27 cellular contexts compared by ENCODE assay signal in genomic region chr15:46450112-46450809, GRCh38.
"Had no signal": no experiment of that assay in that cellular context is flagged by ENCODE, and none has a peak within 500 bp of the region (broad histone marks: within the 10 kb centered on the region; RNA-seq: fewer than 3 reads in every experiment).

No MANE protein-coding gene starts in this region.

- H3K4me1 Mint-ChIP-seq: natural killer cell; neural progenitor cell; stimulated activated effector memory CD8-positive, alpha-beta T cell treated with anti-CD3 and anti-CD28 coated beads, Interleukin-12 subunit alpha, Interleukin-12 subunit beta, amount 100 ng/mL, for 72 hours; stimulated activated naive B cell treated with anti-CD40 and anti-IgM and Interleukin-4, amounts not matched to agents 10 μg/mL and 1 μg/mL and 100 μg/mL, for 72 hours had no signal

- H3K4me3 Mint-ChIP-seq: natural killer cell; neural progenitor cell; stimulated activated effector memory CD8-positive, alpha-beta T cell treated with anti-CD3 and anti-CD28 coated beads, Interleukin-12 subunit alpha, Interleukin-12 subunit beta, amount 100 ng/mL, for 72 hours; stimulated activated naive B cell treated with anti-CD40 and anti-IgM and Interleukin-4, amounts not matched to agents 10 μg/mL and 1 μg/mL and 100 μg/mL, for 72 hours; stimulated activated naive CD8-positive, alpha-beta T cell treated with anti-CD3 and anti-CD28 coated beads, Interleukin-15, Interleukin-2, amounts not matched to agents 100 ng/mL and 50 ng/mL, for 24 hours had no signal

- H3K27me3 Mint-ChIP-seq: progenitor cell of endocrine pancreas; stimulated activated naive B cell treated with anti-CD40 and anti-IgM and Interleukin-4, amounts not matched to agents 10 μg/mL and 1 μg/mL and 100 μg/mL, for 72 hours; stimulated activated naive CD8-positive, alpha-beta T cell treated with anti-CD3 and anti-CD28 coated beads, Interleukin-15, Interleukin-2, amounts not matched to agents 100 ng/mL and 50 ng/mL, for 24 hours had no signal

- H3K4me1 ChIP-seq: neural progenitor cell, parathyroid adenoma, psoas muscle, right lobe of liver, sigmoid colon, stomach, thyroid gland, tibial nerve, upper lobe of left lung, vagina had no signal

- DNase-seq: natural killer cell; occipital lobe; ovary; posterior cingulate gyrus; psoas muscle; right cardiac atrium; right lobe of liver; sigmoid colon; small intestine; stimulated activated CD4-positive, alpha-beta T cell treated with anti-CD3 and anti-CD28 coated beads, Interleukin-15, amount 100 ng/mL, for 24 hours; stimulated activated CD4-positive, alpha-beta T cell treated with anti-CD3 and anti-CD28 coated beads, Interleukin-2, amount 100 ng/mL, for 24 hours; stimulated activated CD4-positive, alpha-beta T cell treated with anti-CD3 and anti-CD28 coated beads, Interleukin-2, amount 100 ng/mL, for 48 hours; stimulated activated CD4-positive, alpha-beta T cell treated with anti-CD3 and anti-CD28 coated beads, Interleukin-4, amount 100 ng/mL, for 24 hours; stimulated activated naive B cell treated with anti-CD40 and anti-IgM and Interleukin-4, amounts not matched to agents 10 μg/mL and 1 μg/mL and 100 μg/mL, for 72 hours; stimulated activated naive CD4-positive, alpha-beta T cell treated with Interleukin-2 at 50 U/mL for 16 hours; stomach; thyroid gland; trophoblast cell; upper lobe of left lung had no signal

- ATAC-seq: natural killer cell; psoas muscle; right cardiac atrium; stimulated activated effector memory CD8-positive, alpha-beta T cell treated with anti-CD3 and anti-CD28 coated beads, Interleukin-12 subunit alpha, Interleukin-12 subunit beta, amount 100 ng/mL, for 72 hours; stimulated activated naive B cell treated with anti-CD40 and anti-IgM and Interleukin-4, amounts not matched to agents 10 μg/mL and 1 μg/mL and 100 μg/mL, for 72 hours had no signal

- H3K27me3 ChIP-seq: neural progenitor cell, ovary, right lobe of liver, sigmoid colon, stomach, thyroid gland, tibial nerve, upper lobe of left lung, vagina had no signal

- H3K36me3 Mint-ChIP-seq: neural progenitor cell; stimulated activated effector memory CD8-positive, alpha-beta T cell treated with anti-CD3 and anti-CD28 coated beads, Interleukin-12 subunit alpha, Interleukin-12 subunit beta, amount 100 ng/mL, for 72 hours; stimulated activated naive B cell treated with anti-CD40 and anti-IgM and Interleukin-4, amounts not matched to agents 10 μg/mL and 1 μg/mL and 100 μg/mL, for 72 hours had no signal

- H3K36me3 ChIP-seq: neural progenitor cell, ovary, right lobe of liver, sigmoid colon, stomach, thoracic aorta, thyroid gland, tibial nerve, upper lobe of left lung, vagina had no signal

- H3K9me3 ChIP-seq: ovary, psoas muscle, right lobe of liver, stomach, thoracic aorta, thyroid gland, upper lobe of left lung, vagina had no signal

- H3K27ac Mint-ChIP-seq: natural killer cell; neural progenitor cell; progenitor cell of endocrine pancreas; stimulated activated effector memory CD8-positive, alpha-beta T cell treated with anti-CD3 and anti-CD28 coated beads, Interleukin-12 subunit alpha, Interleukin-12 subunit beta, amount 100 ng/mL, for 72 hours; stimulated activated naive B cell treated with anti-CD40 and anti-IgM and Interleukin-4, amounts not matched to agents 10 μg/mL and 1 μg/mL and 100 μg/mL, for 72 hours; stimulated activated naive CD8-positive, alpha-beta T cell treated with anti-CD3 and anti-CD28 coated beads, Interleukin-15, Interleukin-2, amounts not matched to agents 100 ng/mL and 50 ng/mL, for 24 hours had no signal

- H3K4me3 ChIP-seq: neural progenitor cell, ovary, psoas muscle, right lobe of liver, sigmoid colon, stomach, thoracic aorta, thyroid gland, tibial nerve, upper lobe of left lung, vagina had no signal

- H3K9ac ChIP-seq: neural progenitor cell, parathyroid adenoma had no signal

- H3K27ac ChIP-seq: neural progenitor cell, ovary, parathyroid adenoma, psoas muscle, right lobe of liver, sigmoid colon, stomach, thoracic aorta, thyroid gland, tibial nerve, upper lobe of left lung, vagina had no signal
